20 cellular contexts compared by ENCODE assay signal in genomic region chr11:11746454-11746853, GRCh38.
A peak's percentile ranks its signal among the peaks of the same experiment; 100 is the strongest.
DNase-seq lines count a peak whose midpoint lies in the region; ATAC-seq, FAIRE-seq and TF ChIP-seq lines count a peak whose summit lies in the region.
"Had no signal": no experiment of that assay in that cellular context is flagged by ENCODE, and none has a peak within 500 bp of the region (broad histone marks: within the 10 kb centered on the region; RNA-seq: fewer than 3 reads in every experiment).

No MANE protein-coding gene starts in this region.

- no peaks in the 10 kb centered on the region for H3K79me2 ChIP-seq in HepG2 (ENCODE audit: insufficient read depth, low read length)
- no peaks in the 10 kb centered on the region for H3K79me2 ChIP-seq in GM12878 (ENCODE audit: control insufficient read depth, insufficient read depth, low read length)

- POLR2A ChIA-PET in HepG2 (lab: Yijun Ruan, JAX) = no interaction called here
- POLR2A ChIA-PET in GM12878 (lab: Charles Lee) = no interaction called here

- H3K27ac ChIP-seq in HepG2 (ENCODE audit: extremely low read length, insufficient read depth, low read length) (no peak overlapping the region), right lobe of liver (no peak overlapping the region), GM12878 (ENCODE audit: control insufficient read depth, insufficient read depth) (no peak overlapping the region)
- H3K27ac ChIP-seq: 22Rv1 had no signal

- H3K9ac ChIP-seq in HepG2 (ENCODE audit: insufficient read depth, low read depth, low read length) = no peak overlapping the region
- H3K9ac ChIP-seq in GM12878 (ENCODE audit: control insufficient read depth, insufficient read depth, low read length) = no peak overlapping the region

- RAD21 ChIA-PET in GM12878 (lab: Charles Lee; ENCODE audit: unreplicated experiment) = no interaction called here

- H3K4me1 ChIP-seq in HepG2 (ENCODE audit: insufficient read depth, low read length) (no peaks in the 10 kb centered on the region), right lobe of liver (no peaks in the 10 kb centered on the region), GM12878 (ENCODE audit: control insufficient read depth, insufficient read depth, low read length) (no peaks in the 10 kb centered on the region)
- H3K4me1 ChIP-seq: HAP-1 had no signal

- H3K36me3 ChIP-seq in HepG2 (replicated peaks in 1 of 2; ENCODE audit: control insufficient read depth in 1 of 2, insufficient read depth in 2 of 2, low read length in 2 of 2) (no peaks in the 10 kb centered on the region), right lobe of liver (no peaks in the 10 kb centered on the region), GM12878 (ENCODE audit: control insufficient read depth in 2 of 2, insufficient read depth in 2 of 2, low read length in 1 of 2) (no peaks in the 10 kb centered on the region)
- H3K36me3 ChIP-seq: HAP-1 had no signal

- TF ChIP-seq CTCF in HepG2 (CRISPR knock-in tag; IDR thresholded peaks at IDR 0.05) (no peak), right lobe of liver (IDR thresholded peaks at IDR 0.05) (no peak), GM12878 (IDR thresholded peaks at IDR 0.05 in 2 of 3, conservative IDR thresholded peaks at IDR 0.05 in 1 of 3; ENCODE audit: control insufficient read depth in 2 of 3, extremely low read depth in 1 of 3, insufficient read depth in 1 of 3, low read depth in 3 of 3, low read length in 3 of 3) (no peak)

- TF ChIP-seq RAD21 in HepG2 (CRISPR knock-in tag; IDR thresholded peaks at IDR 0.05) = no peak
- no peak for TF ChIP-seq RAD21 in GM12878 (IDR thresholded peaks at IDR 0.05; ENCODE audit: insufficient read depth, low read depth, low read length)

- H4K20me1 ChIP-seq in HepG2 (ENCODE audit: insufficient read depth, low read length) (no peaks in the 10 kb centered on the region), GM12878 (ENCODE audit: control insufficient read depth, insufficient read depth) (no peaks in the 10 kb centered on the region)

- BruUV-seq in HepG2 (replicated peaks; lab: Mats Ljungman, UMichigan) (no TSS peak), GM12878 (replicated peaks; lab: Mats Ljungman, UMichigan) (no TSS peak)

- CTCF ChIA-PET in HepG2 (lab: Yijun Ruan, JAX; ENCODE audit: low intra/inter-chr PET ratio, low total read pairs) = no interaction called here
- CTCF ChIA-PET in GM12878 (lab: Yijun Ruan, JAX) = no interaction called here

- FAIRE-seq in HepG2 (lab: Jason Lieb, UNC) = no peak
- no peak for FAIRE-seq in GM12878 (lab: Jason Lieb, UNC)
- FAIRE-seq in islet of Langerhans (lab: Jason Lieb, UNC) = peak; percentile 47
- FAIRE-seq: GM12892, H54 had no signal

- 0% methylated on average over 1 of the region's 1 CpG for WGBS in HepG2 (ENCODE audit: low lambda C conversion rate)
- 44% methylated on average over 1 of the region's 1 CpG for WGBS in right lobe of liver (ENCODE audit: insufficient coverage, low coverage, low lambda C conversion rate, missing lambda C conversion rate)
- WGBS in GM12878 (ENCODE audit: insufficient coverage, insufficient replicate concordance, low lambda C conversion rate, missing lambda C conversion rate) = 0% methylated on average over 1 of the region's 1 CpG

- ATAC-seq in HepG2 = no peak
- no peak for ATAC-seq in right lobe of liver
- ATAC-seq in GM12878 = no peak
- no peak for ATAC-seq in Right ventricle myocardium inferior

- SMC1A ChIA-PET in GM12878 (lab: Charles Lee; ENCODE audit: uncharacterized antibody, unreplicated experiment) = no interaction called here

- H2AFZ ChIP-seq in HepG2 (ENCODE audit: low read length) = no peak overlapping the region
- H2AFZ ChIP-seq in GM12878 (ENCODE audit: control insufficient read depth, low read depth, low read length) = no peak overlapping the region

- TF ChIP-seq POLR2A in HepG2 (IDR thresholded peaks at IDR 0.05; ENCODE audit: insufficient read depth in 1 of 2, low read depth in 2 of 2, low read length in 2 of 2) (no peak), right lobe of liver (IDR thresholded peaks at IDR 0.05) (no peak), GM12878 (IDR thresholded peaks at IDR 0.05; ENCODE audit: low read depth, low read length) (no peak)

- H3K9me3 ChIP-seq in HepG2 (ENCODE audit: low read length) (no peaks in the 10 kb centered on the region), right lobe of liver (no peaks in the 10 kb centered on the region), GM12878 (replicated peaks; ENCODE audit: control insufficient read depth, insufficient read depth, low read length) (no peaks in the 10 kb centered on the region)
- H3K9me3 ChIP-seq: HAP-1 had no signal

- H3K27me3 ChIP-seq in HepG2 (ENCODE audit: control insufficient read depth in 1 of 2, insufficient read depth in 2 of 2, low read length in 2 of 2) = peaks cover 0 to 5% of the 10 kb centered on the region in 2 experiments; a peak in 2 of 5 replicates
- H3K27me3 ChIP-seq in right lobe of liver = no peaks in the 10 kb centered on the region
- no peaks in the 10 kb centered on the region for H3K27me3 ChIP-seq in GM12878 (replicated peaks in 1 of 2; ENCODE audit: control insufficient read depth in 2 of 2, insufficient read depth in 2 of 2, low read length in 1 of 2)

- TF ChIP-seq EP300 in HepG2 (IDR thresholded peaks at IDR 0.05; ENCODE audit: low read depth in 2 of 2, low read length in 2 of 2) (no peak), HepG2 (CRISPR knock-in tag; IDR thresholded peaks at IDR 0.05; ENCODE audit: borderline replicate concordance) (no peak), GM12878 (IDR thresholded peaks at IDR 0.05; ENCODE audit: borderline replicate concordance in 1 of 2, control insufficient read depth in 1 of 2, low read depth in 2 of 2, low read length in 2 of 2) (no peak)

- H3K4me3 ChIP-seq in HepG2 (replicated peaks in 1 of 3; ENCODE audit: insufficient read depth in 1 of 3, low read depth in 2 of 3, low read length in 3 of 3) (no peak overlapping the region), right lobe of liver (no peak overlapping the region), GM12878 (no peak overlapping the region)
- H3K4me3 ChIP-seq: HAP-1 had no signal

- no peak overlapping the region for H3K4me2 ChIP-seq in HepG2 (ENCODE audit: low read depth, low read length)
- no peak overlapping the region for H3K4me2 ChIP-seq in GM12878 (ENCODE audit: control insufficient read depth, insufficient read depth)

- DNase-seq in HepG2 (ENCODE audit: low spot score) (no peak), right lobe of liver (no peak), GM12878 (ENCODE audit: low read depth, low spot score) (no peak), NCI-H2029 (lab: John Stamatoyannopoulos, UW) (no peak), Right ventricle myocardium inferior (ENCODE audit: missing footprints) (no peak), NCI-H1930 (lab: John Stamatoyannopoulos, UW) (no peak)
- DNase-seq: C1 segment of cervical spinal cord; Calu3; CD4-positive, alpha-beta memory T cell; COR-L47; DMS53; DMS79 treated with DMSO at 0.1 percent for 48 hours; GF-D8; GOT3; HFFc6 had no signal

- in situ Hi-C loops in HepG2 (cut with HindIII; ENCODE audit: extremely low pct_ligation_motif_present, low pct_unique_long_range_greater_than_20kb) = no loop called here
- in situ Hi-C loops in GM12878 (cut with MboI) = no loop called here

- intact Hi-C loops in HepG2 (cut with micrococcal nuclease; ENCODE audit: unreplicated experiment) (no loop called here), right lobe of liver (cut with DNase I) (no loop called here), GM12878 (cut with micrococcal nuclease; ENCODE audit: unreplicated experiment) (no loop called here), Right ventricle myocardium inferior (cut with DNase I) (no loop called here)

TF ChIP-seq in HepG2, 621 proteins besides CTCF, POLR2A, EP300 and RAD21 (continues in another document):
- peak; percentile 35; the same call in 1 of the 2 replicates for TF ChIP-seq USF2 (IDR thresholded peaks at IDR 0.05; ENCODE audit: low read depth, low read length)
- no peak for TF ChIP-seq USF2 (CRISPR knock-in tag; IDR thresholded peaks at IDR 0.05; ENCODE audit: borderline replicate concordance)
- peak; percentile 87 for TF ChIP-seq RAD51 (IDR thresholded peaks at IDR 0.05; ENCODE audit: borderline replicate concordance)

TF ChIP-seq in GM12878, 131 proteins besides CTCF, POLR2A, EP300 and RAD21:
- no peak for TF ChIP-seq IRF5 (IDR thresholded peaks at IDR 0.05; ENCODE audit: borderline replicate concordance)
- TF ChIP-seq RAD51 (IDR thresholded peaks at IDR 0.05) = peak; percentile 29; the same call in 1 of the 2 replicates
- no peak for TF ChIP-seq TBL1XR1 (IDR thresholded peaks at IDR 0.05; ENCODE audit: low read depth, low read length)
- no peak for TF ChIP-seq MTA3 (IDR thresholded peaks at IDR 0.05; ENCODE audit: borderline replicate concordance, low read length)
- TF ChIP-seq STAT3 (IDR thresholded peaks at IDR 0.05; ENCODE audit: low read depth, low read length) = no peak

Comparison
In these comparisons a context has a peak if more than half of its experiments do, and no peak if none do; other contexts are left out.
1. Of the 75 proteins assayed by ChIP-seq in both HepG2 and GM12878: peak only in HepG2: none; only in GM12878: none; in both: RAD51; in neither: 73; mixed calls (peak in some experiments, not most) for 1.